1 cellular context compared by ENCODE assay signal in genomic region chr1:243496806-243497205, GRCh38.
TF ChIP-seq lines count a peak whose summit lies in the region.

No MANE protein-coding gene starts in this region.

TF ChIP-seq in HepG2, 621 proteins besides CTCF, POLR2A, EP300 and RAD21 (continued from another document):
- TF ChIP-seq HBP1 (CRISPR knock-in tag; IDR thresholded peaks at IDR 0.05; ENCODE audit: low read depth) (no peak), ZBTB7A (CRISPR knock-in tag; IDR thresholded peaks at IDR 0.05) (no peak), KLF11 (CRISPR knock-in tag; IDR thresholded peaks at IDR 0.05) (no peak), ZNF629 (CRISPR knock-in tag; conservative IDR thresholded peaks at IDR 0.05) (no peak), ZNF432 (CRISPR knock-in tag; IDR thresholded peaks at IDR 0.05; ENCODE audit: borderline replicate concordance) (no peak), NRL (CRISPR knock-in tag; IDR thresholded peaks at IDR 0.05; ENCODE audit: borderline replicate concordance) (no peak), ZNF12 (CRISPR knock-in tag; IDR thresholded peaks at IDR 0.05) (no peak), ZSCAN31 (CRISPR knock-in tag; IDR thresholded peaks at IDR 0.05; ENCODE audit: low read depth) (no peak), ATF4 (CRISPR knock-in tag; IDR thresholded peaks at IDR 0.05) (no peak), ZNF510 (CRISPR knock-in tag; IDR thresholded peaks at IDR 0.05; ENCODE audit: low read depth) (no peak), ZNF572 (CRISPR knock-in tag; IDR thresholded peaks at IDR 0.05) (no peak)
TF ChIP-seq in HepG2: peak in this region for 0.
